In genomic region chr21:46639489-46640386, GRCh38 we compare ENCODE assay signal across 8 cellular contexts. TPM values are rescaled to one million over a fixed set of nuclear protein-coding genes. Genes with fewer than 3 reads are reported as not detected.
DNase-seq lines count a peak whose midpoint lies in the region; ATAC-seq and TF ChIP-seq lines count a peak whose summit lies in the region.

No MANE protein-coding gene starts in this region.

- H4K20me1 ChIP-seq in fibroblast of lung (ENCODE audit: control insufficient read depth, extremely low read depth, insufficient read depth, low read length): peaks cover 4% of the 10 kb centered on the region

- WGBS in heart right ventricle, 2 donors: 85% methylated on average over 8 of the region's 8 CpGs

- H3K27ac ChIP-seq in heart right ventricle: peak overlapping the region in 1 of 10 donors; percentile 57
- no peak overlapping the region for H3K27ac ChIP-seq in fibroblast of lung (ENCODE audit: insufficient read depth, low read length)
- no peak overlapping the region for H3K27ac ChIP-seq in upper lobe of right lung

- H3K9me3 ChIP-seq in heart right ventricle (no peaks in the 10 kb centered on the region), fibroblast of lung (ENCODE audit: control insufficient read depth, insufficient read depth, low read depth, low read length) (no peaks in the 10 kb centered on the region), upper lobe of right lung (no peaks in the 10 kb centered on the region)

- peaks cover 58% of the 10 kb centered on the region for H3K79me2 ChIP-seq in fibroblast of lung (ENCODE audit: control insufficient read depth, insufficient read depth, low read length)

- intact Hi-C loops in heart right ventricle (cut with DNase I) (no loop called here), left cardiac atrium (cut with DNase I) (no loop called here), upper lobe of right lung (cut with DNase I) (no loop called here)

- no peak overlapping the region for H2AFZ ChIP-seq in fibroblast of lung (ENCODE audit: low read length)

- DNase-seq in heart right ventricle (no peak), left cardiac atrium (no peak), SK-MEL-5 (ENCODE audit: low read depth, low spot score) (peak; percentile 58), fibroblast of lung (ENCODE audit: low read depth in 2 of 2) (peak; percentile 10 to 49), upper lobe of right lung (no peak), NCI-H128 (lab: John Stamatoyannopoulos, UW; ENCODE audit: unreplicated experiment) (no peak), ureter (ENCODE audit: low spot score) (no peak), islet precursor cell (no peak)

- no peak overlapping the region for H3K9ac ChIP-seq in fibroblast of lung (ENCODE audit: insufficient read depth, low read length)

- ATAC-seq in heart right ventricle (no peak), left cardiac atrium (no peak), upper lobe of right lung (no peak)

- H3K4me2 ChIP-seq in fibroblast of lung (ENCODE audit: extremely low read depth, insufficient read depth, low read length): no peak overlapping the region

- H3K4me3 ChIP-seq in heart right ventricle (no peak overlapping the region), fibroblast of lung (replicated peaks in 1 of 4; ENCODE audit: control extremely low read depth in 1 of 4, insufficient read depth in 1 of 4, low read depth in 3 of 4, low read length in 4 of 4) (no peak overlapping the region), upper lobe of right lung (no peak overlapping the region)

- in situ Hi-C loops in SK-MEL-5 (cut with HindIII; ENCODE audit: low pct_unique_long_range_greater_than_20kb, low sequenced_read_pairs): no loop called here

- H3K27me3 ChIP-seq in heart right ventricle (no peaks in the 10 kb centered on the region), fibroblast of lung (ENCODE audit: control insufficient read depth, insufficient read depth, low read length) (no peaks in the 10 kb centered on the region), upper lobe of right lung (no peaks in the 10 kb centered on the region)

- TF ChIP-seq CTCF in heart right ventricle (IDR thresholded peaks at IDR 0.05) (peak in 7 of 9 donors; percentile 37 to 60 (median 42)), fibroblast of lung (conservative IDR thresholded peaks at IDR 0.05 in 1 of 2, IDR thresholded peaks at IDR 0.05 in 1 of 2; ENCODE audit: low read depth in 1 of 2, low read length in 2 of 2) (peak in 1 of 2 donors; percentile 40), upper lobe of right lung (IDR thresholded peaks at IDR 0.05) (peak; percentile 50)

- H3K36me3 ChIP-seq in heart right ventricle (peaks cover 0 to 58% (median 17%) of the 10 kb centered on the region in 9 donors), fibroblast of lung (ENCODE audit: control insufficient read depth, insufficient read depth, low read length) (peaks cover 15% of the 10 kb centered on the region), upper lobe of right lung (peaks cover 51% of the 10 kb centered on the region)

- H3K4me1 ChIP-seq in heart right ventricle (peaks cover 0 to 58% (median 46%) of the 10 kb centered on the region in 9 donors), fibroblast of lung (ENCODE audit: control insufficient read depth, extremely low read depth, insufficient read depth, low read length) (peaks cover 4% of the 10 kb centered on the region), upper lobe of right lung (peaks cover 45% of the 10 kb centered on the region)

RNA-seq across cellular contexts. Expression of gene PRMT2, which starts 4.3 kb away (rescaled TPM):
- 10 to 100 TPM; 40.3 to 70.1 (median 56.9) TPM for total RNA-seq in heart right ventricle
- polyA plus RNA-seq in heart right ventricle: 10 to 100 TPM; 31.2 to 51.6 TPM
- 10 to 100 TPM; 60.2 to 67.9 TPM for total RNA-seq in left cardiac atrium
- 98.4 and 119 TPM in 2 replicates for total RNA-seq in SK-MEL-5 (2014; rRNA removed; shearing (Covaris generic))
- polyA plus RNA-seq in SK-MEL-5 (2015; cell fraction: cytosol; rRNA removed): 114 and 130 TPM in 2 replicates
- polyA plus RNA-seq in SK-MEL-5 (2015; cell fraction: nucleus; rRNA removed): 97.1 and 105 TPM in 2 replicates
- 131 and 152 TPM in 2 replicates for total RNA-seq in fibroblast of lung
- polyA plus RNA-seq in fibroblast of lung: 118 and 169 TPM in 2 replicates
- polyA plus RNA-seq in fibroblast of lung (2012): 122 and 127 TPM in 2 replicates
- polyA minus RNA-seq in fibroblast of lung (ENCODE audit: low replicate concordance): 67.1 and 107 TPM in 2 replicates
- 114 TPM for total RNA-seq in upper lobe of right lung
- total RNA-seq in ureter: 78.1 TPM

RNA-seq across cellular contexts. Expression of gene S100B, which starts 34.9 kb away (rescaled TPM):
- total RNA-seq in heart right ventricle (1 to 10 TPM in 8 of 10 donors, under 1 TPM in 1, not detected in 1; 0.53 to 5.2 (median 2.9) TPM), left cardiac atrium (10 to 100 TPM; 12.8 to 41.0 TPM), fibroblast of lung (not detected in 2 replicates), upper lobe of right lung (4.5 TPM), ureter (3.0 TPM)
- polyA plus RNA-seq in heart right ventricle (10 to 100 TPM in 1 of 2 donors, 1 to 10 TPM in 1; 4.9 to 11.7 TPM), fibroblast of lung (1.4 and 2.7 TPM in 2 replicates)
- 359 and 374 TPM in 2 replicates for total RNA-seq in SK-MEL-5 (2014; rRNA removed; shearing (Covaris generic))
- 491 and 658 TPM in 2 replicates for polyA plus RNA-seq in SK-MEL-5 (2015; cell fraction: cytosol; rRNA removed)
- polyA plus RNA-seq in SK-MEL-5 (2015; cell fraction: nucleus; rRNA removed): 245 and 345 TPM in 2 replicates
- polyA plus RNA-seq in fibroblast of lung (2012): 1.3 and 2.0 TPM in 2 replicates
- polyA minus RNA-seq in fibroblast of lung (ENCODE audit: low replicate concordance): not detected in 2 replicates

Comparison
In these comparisons a context has a peak if more than half of its experiments do, and no peak if none do; other contexts are left out.
1. DNase-seq: peak in SK-MEL-5 (single experiment) and fibroblast of lung (2 of 2); none in heart right ventricle (0 of 2), left cardiac atrium (single experiment), upper lobe of right lung (single experiment), NCI-H128 (single experiment), ureter (single experiment) and islet precursor cell (single experiment).